8 cellular contexts compared by ENCODE assay signal in the genomic region with DNA sequence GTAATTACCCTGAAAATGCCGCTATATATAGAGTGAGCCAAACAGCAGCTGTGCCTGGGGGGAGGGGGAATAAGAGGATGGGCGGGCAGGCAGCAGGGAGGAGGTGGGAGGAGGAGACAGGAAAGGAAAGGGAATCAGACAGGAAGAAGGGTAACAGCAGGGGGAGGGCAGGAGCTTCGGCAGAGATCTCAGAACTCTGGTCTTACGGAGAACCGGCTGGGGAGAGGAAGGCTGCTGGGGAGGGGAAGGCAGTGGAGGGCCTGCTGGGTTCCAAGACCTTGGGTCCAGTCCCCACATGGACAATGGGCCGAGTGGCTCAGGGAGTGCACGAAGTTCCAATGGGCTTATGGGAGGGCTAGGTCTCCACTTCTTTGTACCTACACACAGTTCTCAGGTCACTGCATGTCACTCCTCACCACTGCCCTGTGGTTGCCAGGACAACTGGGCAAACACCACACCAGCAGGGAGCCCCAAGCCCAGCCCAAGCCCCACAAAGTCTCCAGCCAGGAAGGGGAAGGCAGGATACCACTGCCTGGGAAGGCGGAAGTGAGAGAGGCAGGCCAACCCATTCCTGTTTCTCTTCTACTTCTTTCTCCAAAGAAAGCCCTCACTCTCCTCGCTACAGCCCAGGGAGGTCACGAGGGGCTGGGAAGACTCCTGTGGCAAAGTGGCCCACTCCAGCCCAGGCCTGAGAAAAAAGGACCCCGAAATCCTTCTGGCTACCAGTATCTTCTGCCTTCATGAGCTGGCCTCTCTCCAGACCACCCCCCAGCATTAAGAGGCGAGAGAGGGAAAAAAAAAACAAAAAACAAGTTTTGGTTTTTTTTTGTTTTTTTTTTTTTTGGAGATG. TPM values are rescaled to one million over a fixed set of nuclear protein-coding genes. Genes with fewer than 3 reads are reported as not detected.
DNase-seq lines count a peak whose midpoint lies in the region; ATAC-seq, FAIRE-seq and TF ChIP-seq lines count a peak whose summit lies in the region.

No MANE protein-coding gene starts in this region.

- H3K9me3 ChIP-seq in IMR-90 (ENCODE audit: control insufficient read depth, insufficient read depth, low read length) (no peaks in the 10 kb centered on the region), skeletal muscle tissue (ENCODE audit: control insufficient read depth in 3 of 3, low read length in 3 of 3) (no peaks in the 10 kb centered on the region)

- peaks cover 24% of the 10 kb centered on the region for H3K36me3 ChIP-seq in IMR-90 (ENCODE audit: control insufficient read depth, insufficient read depth, low read length)
- H3K36me3 ChIP-seq in skeletal muscle tissue (ENCODE audit: control insufficient read depth in 3 of 3, insufficient read depth in 3 of 3, low read length in 3 of 3): peaks cover 25 to 28% (median 28%) of the 10 kb centered on the region in 3 donors

- H4K8ac ChIP-seq in IMR-90 (ENCODE audit: low read depth in 2 of 2, low read length in 2 of 2): peak overlapping the region; percentile 75 to 99

- H3K4me1 ChIP-seq in IMR-90 (ENCODE audit: control insufficient read depth, insufficient read depth, low read length) (peaks cover 16% of the 10 kb centered on the region), skeletal muscle tissue (ENCODE audit: control insufficient read depth in 3 of 3, insufficient read depth in 3 of 3, low read length in 3 of 3) (peaks cover 54 to 61% (median 57%) of the 10 kb centered on the region in 3 donors)

- WGBS in IMR-90 (ENCODE audit: extremely low coverage in 2 of 2, insufficient read length in 1 of 2), 2 experiments: 0% methylated on average over 2 of the region's 12 CpGs; no CpG with 5 or more reads in 1 of the 2 experiments

- H2AFZ ChIP-seq in IMR-90 (replicated peaks; ENCODE audit: low read length, poor library complexity): peak overlapping the region; percentile 88

- no TSS peak for BruUV-seq in IMR-90 (replicated peaks; lab: Mats Ljungman, UMichigan)

- TF ChIP-seq CTCF in D721Med (IDR thresholded peaks at IDR 0.05; ENCODE audit: insufficient read depth, missing control alignments) (peak; percentile 40), IMR-90 (conservative IDR thresholded peaks at IDR 0.05; ENCODE audit: low read depth, low read length) (peak; percentile 39)

- dilution Hi-C loops in IMR-90 (cut with HindIII; ENCODE audit: low sequenced_read_pairs, unreplicated experiment): no loop called here

- 0 out of 2 replicates have a peak, but pooled peaks cover 3% of the 10 kb centered on the region for H4K20me1 ChIP-seq in IMR-90 (ENCODE audit: insufficient read depth, low read length)

- peak overlapping the region; percentile 94 for H2BK120ac ChIP-seq in IMR-90 (ENCODE audit: low read depth, low read length)

- H3K4me3 ChIP-seq in IMR-90 (ENCODE audit: insufficient read depth, low read depth, low read length) (peak overlapping the region; percentile 27; the same call in 1 of the 2 replicates), skeletal muscle tissue (ENCODE audit: low read length in 3 of 3) (peak overlapping the region; percentile 67 to 72 (median 71))

- peaks cover 21 to 72% of the 10 kb centered on the region in 2 experiments for H3K79me1 ChIP-seq in IMR-90 (ENCODE audit: low read depth in 1 of 2, low read length in 2 of 2)

- peak overlapping the region; percentile 89 for H3K4me2 ChIP-seq in IMR-90 (ENCODE audit: low read depth, low read length)

- CTCF ChIA-PET in IMR-90 (lab: Yijun Ruan, JAX): no interaction called here

- H3K23ac ChIP-seq in IMR-90 (ENCODE audit: low read depth, low read length): peak overlapping the region; percentile 99

- H3K27ac ChIP-seq in IMR-90 (ENCODE audit: insufficient read depth, low read length) (peak overlapping the region; percentile 87), skeletal muscle tissue (ENCODE audit: low read depth, low read length) (peak overlapping the region; percentile 93)

- peak overlapping the region; percentile 49 for H3K27ac Mint-ChIP-seq in central memory CD8-positive, alpha-beta T cell (ENCODE audit: low read depth)

- POLR2A ChIA-PET in IMR-90 (lab: Charles Lee; ENCODE audit: unreplicated experiment): interaction anchor here (0.6 kb wide), 1 partner anchor 10 kb away, joined by 3 read pairs; no protein-coding TSS in a partner anchor

- peak overlapping the region; percentile 98 for H3K14ac ChIP-seq in IMR-90 (replicated peaks; ENCODE audit: low read depth, low read length)

- no peak overlapping the region for H3K4me3 Mint-ChIP-seq in central memory CD8-positive, alpha-beta T cell

- H3K4ac ChIP-seq in IMR-90 (ENCODE audit: low read depth, low read length): peak overlapping the region; percentile 98

- peak; percentile 44 for TF ChIP-seq RAD21 in IMR-90 (IDR thresholded peaks at IDR 0.05; ENCODE audit: low read length)

- peak overlapping the region; percentile 96 for H3K18ac ChIP-seq in IMR-90 (ENCODE audit: low read depth, low read length)

- peak overlapping the region; percentile 100 for H2AK5ac ChIP-seq in IMR-90 (ENCODE audit: low read depth, low read length)

- H3K9ac ChIP-seq in IMR-90 (ENCODE audit: low read depth, low read length): peak overlapping the region; percentile 61
- peak overlapping the region; percentile 73 to 76 (median 75) for H3K9ac ChIP-seq in skeletal muscle tissue (ENCODE audit: low read depth in 1 of 3, low read length in 3 of 3)

- H3K27me3 Mint-ChIP-seq in central memory CD8-positive, alpha-beta T cell: no peaks in the 10 kb centered on the region

- peak overlapping the region; percentile 92 for H3K56ac ChIP-seq in IMR-90 (ENCODE audit: extremely low read depth, insufficient read depth, low read length)

- no peaks in the 10 kb centered on the region for H3K27me3 ChIP-seq in IMR-90 (ENCODE audit: control insufficient read depth, insufficient read depth, low read length)
- no peaks in the 10 kb centered on the region for H3K27me3 ChIP-seq in skeletal muscle tissue (ENCODE audit: control insufficient read depth in 3 of 3, insufficient read depth in 3 of 3, low read length in 3 of 3)

- peak; percentile 80 for TF ChIP-seq POLR2A in IMR-90 (IDR thresholded peaks at IDR 0.05; ENCODE audit: low read depth, low read length)

- peaks cover 7% of the 10 kb centered on the region for H3K4me1 Mint-ChIP-seq in central memory CD8-positive, alpha-beta T cell

- peak overlapping the region; percentile 97 for H4K5ac ChIP-seq in IMR-90 (ENCODE audit: low read depth, low read length)

- peak overlapping the region; percentile 96 for H2BK5ac ChIP-seq in IMR-90 (ENCODE audit: low read depth, low read length, poor library complexity, severe bottlenecking)

- in situ Hi-C loops in IMR-90 (cut with MboI; ENCODE audit: low sequenced_read_pairs): no loop called here

- peak; percentile 32 for FAIRE-seq in D721Med (lab: Jason Lieb, UNC)

- peak overlapping the region; percentile 76 for H2BK20ac ChIP-seq in IMR-90 (ENCODE audit: low read depth, low read length)

- H3K36me3 Mint-ChIP-seq in central memory CD8-positive, alpha-beta T cell (ENCODE audit: insufficient read depth): peaks cover 14% of the 10 kb centered on the region

- peak overlapping the region; percentile 86 for H4K91ac ChIP-seq in IMR-90 (ENCODE audit: insufficient read depth, low read depth, low read length)

- H2AK9ac ChIP-seq in IMR-90 (replicated peaks; ENCODE audit: low read depth, low read length, poor library complexity): peak overlapping the region; percentile 96

- peaks cover 21% of the 10 kb centered on the region for H3K9me1 ChIP-seq in IMR-90 (ENCODE audit: insufficient read depth, low read length)

- DNase-seq in D721Med (ENCODE audit: insufficient read length, low spot score): peak; percentile 66
- DNase-seq in IMR-90: peak; percentile 93
- peak; percentile 81 for DNase-seq in OCI-M2 (lab: John Stamatoyannopoulos, UW; ENCODE audit: unreplicated experiment)
- DNase-seq in central memory CD8-positive, alpha-beta T cell (ENCODE audit: low spot score in 2 of 2): no peak
- DNase-seq in iris pigment epithelial cell (ENCODE audit: low read depth): peak; percentile 91
- DNase-seq in stimulated activated naive CD4-positive, alpha-beta T cell treated with Interleukin-2 at 50 U/mL for 16 hours (lab: John Stamatoyannopoulos, UW): no peak
- no peak for DNase-seq in activated CD4-positive, CD25-positive, alpha-beta regulatory T cell (lab: John Stamatoyannopoulos, UW)

- no peaks in the 10 kb centered on the region for H3K9me3 Mint-ChIP-seq in central memory CD8-positive, alpha-beta T cell

- intact Hi-C loops in IMR-90 (cut with micrococcal nuclease): loop anchor here (1.0 kb wide), 2 partner anchors 12 to 26 kb away; a partner anchor contains a TSS

- peak overlapping the region; percentile 46; the same call in 2 of the 3 replicates for H2BK15ac ChIP-seq in IMR-90 (ENCODE audit: low read depth, low read length)

- peak; percentile 98 for ATAC-seq in IMR-90 (ENCODE audit: low read depth)
- ATAC-seq in central memory CD8-positive, alpha-beta T cell (replicated peaks; ENCODE audit: extremely low read depth, poor library complexity, severe bottlenecking): no peak

TF ChIP-seq in IMR-90, 13 proteins besides CTCF, POLR2A, EP300 and RAD21 (continues in another document):
- no peak for TF ChIP-seq BHLHE40 (IDR thresholded peaks at IDR 0.05; ENCODE audit: low read depth, low read length)
- peak; percentile 26; the same call in 1 of the 2 replicates for TF ChIP-seq SMC3 (IDR thresholded peaks at IDR 0.05; ENCODE audit: low read depth, low read length)
- 0 out of 2 replicates have a peak, but pooled peaks have one; percentile 9 for TF ChIP-seq MXI1 (IDR thresholded peaks at IDR 0.05; ENCODE audit: borderline replicate concordance, low read depth, low read length)
- peak; percentile 69 for TF ChIP-seq MAZ (IDR thresholded peaks at IDR 0.05; ENCODE audit: borderline replicate concordance, low read depth, low read length)

RNA-seq across cellular contexts. Expression of a gene that starts 25.3 kb away (rescaled TPM):
- total RNA-seq in IMR-90 (2012; rRNA removed) (19.4 and 20.4 TPM in 2 replicates), skeletal muscle tissue (13.0 TPM)
- polyA plus RNA-seq in IMR-90 (2012; rRNA removed): 107 and 127 TPM in 2 replicates
- 87.5 and 210 TPM in 2 replicates for polyA plus RNA-seq in IMR-90 (2012; cell fraction: cytosol; rRNA removed)
- polyA plus RNA-seq in IMR-90 (2012; cell fraction: nucleus; rRNA removed; ENCODE audit: low replicate concordance): 49.2 and 86.8 TPM in 2 replicates

RNA-seq across cellular contexts. Expression of a gene that starts 27.6 kb away (rescaled TPM):
- total RNA-seq in IMR-90 (2012; rRNA removed) (61.3 and 71.4 TPM in 2 replicates), skeletal muscle tissue (44.4 TPM)
- polyA plus RNA-seq in IMR-90 (2012; rRNA removed): 47.0 and 50.0 TPM in 2 replicates
- polyA plus RNA-seq in IMR-90 (2012; cell fraction: cytosol; rRNA removed): 21.2 and 58.0 TPM in 2 replicates
- polyA plus RNA-seq in IMR-90 (2012; cell fraction: nucleus; rRNA removed; ENCODE audit: low replicate concordance): 87.7 and 169 TPM in 2 replicates

RNA-seq across cellular contexts. Expression of a gene that starts 29.4 kb away (rescaled TPM):
- total RNA-seq in IMR-90 (2012; rRNA removed) (41.0 and 50.3 TPM in 2 replicates), skeletal muscle tissue (13.6 TPM)
- polyA plus RNA-seq in IMR-90 (2012; rRNA removed): 37.6 and 38.0 TPM in 2 replicates
- polyA plus RNA-seq in IMR-90 (2012; cell fraction: cytosol; rRNA removed): 20.3 and 21.4 TPM in 2 replicates
- polyA plus RNA-seq in IMR-90 (2012; cell fraction: nucleus; rRNA removed; ENCODE audit: low replicate concordance): 8.8 and 29.9 TPM in 2 replicates

RNA-seq across cellular contexts. Expression of a gene that starts 45.9 kb away (rescaled TPM):
- total RNA-seq in IMR-90 (2012; rRNA removed) (2.8 and 3.2 TPM in 2 replicates), skeletal muscle tissue (1.0 TPM)
- polyA plus RNA-seq in IMR-90 (2012; rRNA removed): 4.0 and 4.4 TPM in 2 replicates
- 1.8 TPM in 2 replicates for polyA plus RNA-seq in IMR-90 (2012; cell fraction: cytosol; rRNA removed)
- polyA plus RNA-seq in IMR-90 (2012; cell fraction: nucleus; rRNA removed; ENCODE audit: low replicate concordance): 6.9 and 8.0 TPM in 2 replicates

Comparison
In these comparisons a context has a peak if more than half of its experiments do, and no peak if none do; other contexts are left out.
1. DNase-seq: peak in D721Med (single experiment), IMR-90 (single experiment), OCI-M2 (single experiment) and iris pigment epithelial cell (single experiment); none in central memory CD8-positive, alpha-beta T cell (0 of 2), stimulated activated naive CD4-positive, alpha-beta T cell treated with Interleukin-2 at 50 U/mL for 16 hours (single experiment) and activated CD4-positive, CD25-positive, alpha-beta regulatory T cell (0 of 4).